In the genomic region with DNA sequence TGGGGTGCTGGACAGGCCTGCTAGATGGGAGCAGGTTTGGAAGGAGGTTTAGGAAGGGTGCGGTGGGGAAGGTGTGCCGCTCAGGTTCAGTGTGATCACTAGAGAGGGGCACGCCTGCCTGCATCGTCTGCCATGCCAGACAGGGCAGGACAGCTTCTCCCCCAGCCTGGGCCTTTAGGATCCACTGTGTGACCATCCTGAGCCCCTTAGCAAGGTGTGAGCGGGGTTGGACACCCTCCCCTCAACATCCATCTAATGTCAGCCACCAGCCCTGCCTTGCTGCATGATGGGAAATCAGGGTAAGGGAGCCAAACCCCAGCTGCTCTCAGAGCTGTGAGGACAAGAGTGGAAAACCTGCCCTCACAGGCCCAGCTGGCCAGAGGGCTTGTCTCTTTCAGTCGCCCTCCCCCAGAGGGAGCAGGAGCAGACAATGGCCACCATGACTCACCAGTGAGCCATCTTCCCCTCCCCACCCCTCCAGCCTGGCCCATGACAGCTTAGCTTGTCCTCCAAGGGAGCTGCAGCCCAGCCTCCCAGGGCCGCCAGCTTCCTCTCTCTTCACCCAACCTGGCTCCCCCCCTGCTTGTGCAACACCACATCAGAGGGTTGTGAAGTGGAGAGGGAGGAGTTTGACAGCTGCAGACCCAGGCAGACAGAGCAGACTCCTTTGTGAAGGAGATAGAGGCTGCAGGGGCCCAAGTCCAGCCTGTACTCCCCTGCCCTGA, we compare ENCODE assay signal across 8 cellular contexts.
DNase-seq lines count a peak whose midpoint lies in the region; ATAC-seq and TF ChIP-seq lines count a peak whose summit lies in the region.

No MANE protein-coding gene starts in this region.

- ATAC-seq in GM18505 (IDR thresholded peaks at IDR 0.05; ENCODE audit: unreplicated experiment) (no peak), GM21423 (IDR thresholded peaks at IDR 0.05; ENCODE audit: unreplicated experiment) (no peak), HG03139 (IDR thresholded peaks at IDR 0.05; ENCODE audit: unreplicated experiment) (no peak)

- peak; percentile 53 for TF ChIP-seq POLR2A in GM18505 (IDR thresholded peaks at IDR 0.05; ENCODE audit: borderline replicate concordance, extremely low read depth, insufficient read depth, insufficient read length)

- peak overlapping the region; percentile 88 for H3K27ac ChIP-seq in caudate nucleus (ENCODE audit: low read depth, low read length)

- DNase-seq in NCI-H2227 (lab: John Stamatoyannopoulos, UW; ENCODE audit: unreplicated experiment) (peak; percentile 70), caudate nucleus (lab: John Stamatoyannopoulos, UW) (peak in 59 of 61 donors; percentile 29 to 93 (median 83)), islet precursor cell (peak; percentile 100)
- DNase-seq in activated CD4-positive, CD25-positive, alpha-beta regulatory T cell treated with anti-CD3 and anti-CD28 coated beads, Interleukin-2, amount 50 U/mL, for 72 hours, result peak; percentile 74
- peak; percentile 66 to 79 (median 69) for DNase-seq in stimulated activated CD4-positive, alpha-beta T cell treated with anti-CD3 and anti-CD28 coated beads, Interleukin-12 subunit alpha, Interleukin-12 subunit beta, amount 100 ng/mL, for 48 hours (ENCODE audit: low read depth in 2 of 3, low spot score in 1 of 3)
